In the genomic region with DNA sequence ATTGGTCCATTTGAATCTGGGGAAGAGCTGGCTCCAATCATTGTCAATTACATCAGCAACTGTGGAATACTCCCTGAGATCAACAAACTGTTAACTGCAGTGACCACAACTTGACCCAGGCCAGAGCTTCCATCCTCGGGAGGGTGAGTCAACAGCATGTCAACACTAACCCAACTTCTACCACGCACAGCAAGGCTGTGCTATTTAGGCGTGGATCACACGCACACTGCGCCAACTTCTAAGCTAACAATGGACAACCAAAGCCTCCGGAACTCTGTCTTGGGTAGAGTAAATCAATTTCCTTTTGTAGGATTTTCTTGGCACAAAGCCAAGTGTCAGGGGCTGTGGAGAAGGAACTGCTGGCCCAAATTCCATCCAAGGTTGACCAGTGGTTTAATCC, we compare ENCODE assay signal across 9 cellular contexts. TPM values are rescaled to one million over a fixed set of nuclear protein-coding genes. Genes with fewer than 3 reads are reported as not detected.
DNase-seq lines count a peak whose midpoint lies in the region; ATAC-seq and TF ChIP-seq lines count a peak whose summit lies in the region.
"Had no signal": no experiment of that assay in that cellular context is flagged by ENCODE, and none has a peak within 500 bp of the region (broad histone marks: within the 10 kb centered on the region; RNA-seq: fewer than 3 reads in every experiment).

No MANE protein-coding gene starts in this region.

- ATAC-seq in GM23338 = no peak

- CTCF ChIA-PET in RWPE1 (lab: Yijun Ruan, JAX) = no interaction called here
- CTCF ChIA-PET in GM10248 (lab: Yijun Ruan, JAX) = interaction anchor here (1.9 kb wide), 1 partner anchor 10 kb away, joined by 5 read pairs; no protein-coding TSS in a partner anchor

- no peaks in the 10 kb centered on the region; the same call in 1 of the 2 replicates for H3K36me3 ChIP-seq in GM23338 (ENCODE audit: insufficient read depth)

- POLR2A ChIA-PET in RWPE1 (lab: Yijun Ruan, JAX; ENCODE audit: low non-redundant PET) = no interaction called here
- POLR2A ChIA-PET in GM10248 (lab: Yijun Ruan, JAX) = no interaction called here

- no peaks in the 10 kb centered on the region for H3K27me3 Mint-ChIP-seq in GM23338 (ENCODE audit: insufficient read depth, low read depth, poor library complexity)

- peak overlapping the region; percentile 39 for H3K27ac Mint-ChIP-seq in GM23338

- no peak overlapping the region for H3K27ac ChIP-seq in GM23338 (ENCODE audit: low read depth)
- no peak overlapping the region for H3K27ac ChIP-seq in RWPE1

- H3F3A ChIP-seq in GM23338 (replicated peaks; ENCODE audit: low read depth) = no peaks in the 10 kb centered on the region

- H3K4me1 ChIP-seq in GM23338 (ENCODE audit: insufficient read depth) = peaks cover 45% of the 10 kb centered on the region

- no peaks in the 10 kb centered on the region for H3K9me3 Mint-ChIP-seq in GM23338

- peaks cover 61% of the 10 kb centered on the region for H3K4me1 Mint-ChIP-seq in GM23338

- H2AFZ ChIP-seq in GM23338 = no peak overlapping the region

- TF ChIP-seq CTCF in GM23338 (conservative IDR thresholded peaks at IDR 0.05; ENCODE audit: low read depth in 2 of 2) (no peak), RWPE1 (conservative IDR thresholded peaks at IDR 0.05; ENCODE audit: low read depth) (no peak), fibroblast of villous mesenchyme (IDR thresholded peaks at IDR 0.05; ENCODE audit: insufficient read depth, low read depth, low read length) (no peak), GM10248 (IDR thresholded peaks at IDR 0.05; ENCODE audit: control extremely low read depth, extremely low read depth, low read depth, missing control alignments) (no peak)

- H3K9me2 ChIP-seq in GM23338 (ENCODE audit: insufficient read depth) = no peaks in the 10 kb centered on the region

- DNase-seq in GM23338 (ENCODE audit: low spot score) (no peak), RWPE1 (ENCODE audit: low spot score) (peak; percentile 63), fibroblast of villous mesenchyme (ENCODE audit: low read depth) (peak; percentile 97), renal cortical epithelial cell (ENCODE audit: low read depth) (peak; percentile 99), NCI-H345 treated with DMSO at 0.1 percent for 48 hours (lab: John Stamatoyannopoulos, UW; ENCODE audit: unreplicated experiment) (no peak), GM10248 (ENCODE audit: extremely low spot score) (no peak), NCI-H345 (lab: John Stamatoyannopoulos, UW) (no peak)
- DNase-seq in stimulated activated naive CD4-positive, alpha-beta T cell (lab: John Stamatoyannopoulos, UW) = no peak
- DNase-seq: central memory CD4-positive, alpha-beta T cell had no signal

- H3K27me3 ChIP-seq in GM23338 (ENCODE audit: insufficient read depth) = no peaks in the 10 kb centered on the region

- H3K4me3 ChIP-seq in GM23338 (no peak overlapping the region), fibroblast of villous mesenchyme (ENCODE audit: low read depth, low read length) (no peak overlapping the region)

- H3K4me2 ChIP-seq in GM23338 = no peak overlapping the region

- H3K79me2 ChIP-seq in GM23338 (replicated peaks; ENCODE audit: insufficient read depth) = peaks cover 100% of the 10 kb centered on the region

- peaks cover 34% of the 10 kb centered on the region; the same call in 2 of the 3 replicates for H3K36me3 Mint-ChIP-seq in GM23338 (ENCODE audit: low read depth)

- peaks cover 45% of the 10 kb centered on the region for H4K20me1 ChIP-seq in GM23338 (replicated peaks; ENCODE audit: insufficient read depth)

- no peak overlapping the region for H3K4me3 Mint-ChIP-seq in GM23338

TF ChIP-seq in GM23338, 12 proteins besides CTCF, POLR2A, EP300 and RAD21:
- no peak for TF ChIP-seq ZNF331 (CRISPR knock-in tag; IDR thresholded peaks at IDR 0.05; ENCODE audit: low read depth)
- TF ChIP-seq, protein P1, sequence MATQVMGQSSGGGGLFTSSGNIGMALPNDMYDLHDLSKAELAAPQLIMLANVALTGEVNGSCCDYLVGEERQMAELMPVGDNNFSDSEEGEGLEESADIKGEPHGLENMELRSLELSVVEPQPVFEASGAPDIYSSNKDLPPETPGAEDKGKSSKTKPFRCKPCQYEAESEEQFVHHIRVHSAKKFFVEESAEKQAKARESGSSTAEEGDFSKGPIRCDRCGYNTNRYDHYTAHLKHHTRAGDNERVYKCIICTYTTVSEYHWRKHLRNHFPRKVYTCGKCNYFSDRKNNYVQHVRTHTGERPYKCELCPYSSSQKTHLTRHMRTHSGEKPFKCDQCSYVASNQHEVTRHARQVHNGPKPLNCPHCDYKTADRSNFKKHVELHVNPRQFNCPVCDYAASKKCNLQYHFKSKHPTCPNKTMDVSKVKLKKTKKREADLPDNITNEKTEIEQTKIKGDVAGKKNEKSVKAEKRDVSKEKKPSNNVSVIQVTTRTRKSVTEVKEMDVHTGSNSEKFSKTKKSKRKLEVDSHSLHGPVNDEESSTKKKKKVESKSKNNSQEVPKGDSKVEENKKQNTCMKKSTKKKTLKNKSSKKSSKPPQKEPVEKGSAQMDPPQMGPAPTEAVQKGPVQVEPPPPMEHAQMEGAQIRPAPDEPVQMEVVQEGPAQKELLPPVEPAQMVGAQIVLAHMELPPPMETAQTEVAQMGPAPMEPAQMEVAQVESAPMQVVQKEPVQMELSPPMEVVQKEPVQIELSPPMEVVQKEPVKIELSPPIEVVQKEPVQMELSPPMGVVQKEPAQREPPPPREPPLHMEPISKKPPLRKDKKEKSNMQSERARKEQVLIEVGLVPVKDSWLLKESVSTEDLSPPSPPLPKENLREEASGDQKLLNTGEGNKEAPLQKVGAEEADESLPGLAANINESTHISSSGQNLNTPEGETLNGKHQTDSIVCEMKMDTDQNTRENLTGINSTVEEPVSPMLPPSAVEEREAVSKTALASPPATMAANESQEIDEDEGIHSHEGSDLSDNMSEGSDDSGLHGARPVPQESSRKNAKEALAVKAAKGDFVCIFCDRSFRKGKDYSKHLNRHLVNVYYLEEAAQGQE (IDR thresholded peaks at IDR 0.05; ENCODE audit: unreplicated experiment) = no peak
- TF ChIP-seq NANOG (IDR thresholded peaks at IDR 0.05; ENCODE audit: borderline replicate concordance) = no peak

RNA-seq across cellular contexts. Expression of a gene that starts 30.4 kb away (rescaled TPM):
- 383 and 444 TPM in 2 replicates for total RNA-seq in GM23338 (2014; rRNA removed; shearing (Covaris generic))
- polyA plus RNA-seq in GM23338 (2016; fragmentation: Nextera tagmentation; extraction: Ambion mirVana) = 59.8 and 69.4 TPM in 2 replicates
- 353 and 376 TPM in 2 replicates for total RNA-seq in fibroblast of villous mesenchyme
- total RNA-seq in renal cortical epithelial cell = 590 and 1,827 TPM in 2 replicates

Comparison
In these comparisons a context has a peak if more than half of its experiments do, and no peak if none do; other contexts are left out.
1. DNase-seq: peak in RWPE1 (single experiment), fibroblast of villous mesenchyme (single experiment) and renal cortical epithelial cell (single experiment); none in GM23338 (single experiment), stimulated activated naive CD4-positive, alpha-beta T cell (0 of 6), NCI-H345 treated with DMSO at 0.1 percent for 48 hours (single experiment), GM10248 (single experiment) and NCI-H345 (single experiment).